In the genomic region with DNA sequence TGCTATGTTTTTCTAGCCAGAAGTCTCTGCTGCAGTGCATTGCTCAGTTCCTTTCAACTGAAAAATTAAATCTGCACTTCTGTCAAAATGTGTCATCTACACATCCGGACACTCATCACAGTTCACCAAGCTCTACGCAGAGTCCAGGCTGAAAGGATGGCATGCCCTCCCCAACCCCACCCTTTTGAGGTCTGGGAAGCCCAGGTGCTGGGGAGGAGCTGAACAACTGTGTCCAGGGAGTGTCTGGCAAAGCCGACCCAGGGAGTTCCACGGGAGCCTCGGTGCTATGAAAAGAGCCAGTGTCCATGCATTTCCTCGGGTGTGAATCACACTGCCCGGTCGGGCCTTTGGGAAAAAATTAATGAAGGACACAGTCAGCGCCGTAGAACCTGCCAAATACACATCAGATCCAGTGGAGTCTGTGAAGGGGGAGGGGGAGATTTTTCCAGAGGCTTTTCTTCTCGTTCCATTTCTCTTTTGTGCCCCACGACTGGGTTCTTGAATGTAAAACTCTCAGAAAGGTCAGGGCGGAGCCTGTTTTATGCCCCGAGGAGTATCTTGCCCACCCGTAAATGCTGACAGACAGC, we compare ENCODE assay signal across 8 cellular contexts. TPM values are rescaled to one million over a fixed set of nuclear protein-coding genes. Genes with fewer than 3 reads are reported as not detected.
DNase-seq lines count a peak whose midpoint lies in the region; ATAC-seq and TF ChIP-seq lines count a peak whose summit lies in the region.

No MANE protein-coding gene starts in this region.

- peak; percentile 14 for ATAC-seq in Panc1
- ATAC-seq in GM18870 (IDR thresholded peaks at IDR 0.05; ENCODE audit: unreplicated experiment), result no peak

- intact Hi-C loops in Panc1 (cut with micrococcal nuclease; ENCODE audit: unreplicated experiment), result loop anchor here (10.0 kb wide), 1 partner anchor 168 kb away; no protein-coding TSS in a partner anchor
- intact Hi-C loops in left ventricle myocardium inferior (cut with micrococcal nuclease), result no loop called here

- no peak for TF ChIP-seq CTCF in Panc1 (IDR thresholded peaks at IDR 0.05)
- TF ChIP-seq CTCF in left ventricle myocardium inferior (IDR thresholded peaks at IDR 0.05; ENCODE audit: borderline replicate concordance), result no peak

- POLR2A ChIA-PET in Panc1 (lab: Charles Lee), result no interaction called here

- peak overlapping the region; percentile 97 for H3K4me3 ChIP-seq in GM23248
- peak overlapping the region; percentile 65 to 90 for H3K4me3 ChIP-seq in Panc1 (ENCODE audit: low read depth in 2 of 2, low read length in 2 of 2)
- H3K4me3 ChIP-seq in left ventricle myocardium inferior, result peak overlapping the region; percentile 84

- H3K4me1 ChIP-seq in GM23248 (ENCODE audit: insufficient read depth) (peaks cover 8% of the 10 kb centered on the region; the same call in 1 of the 2 replicates), Panc1 (ENCODE audit: control insufficient read depth, insufficient read depth, low read length) (peaks cover 16% of the 10 kb centered on the region), left ventricle myocardium inferior (peaks cover 17% of the 10 kb centered on the region)

- no peaks in the 10 kb centered on the region for H4K20me1 ChIP-seq in GM23248 (ENCODE audit: insufficient read depth)

- H3K4me2 ChIP-seq in GM23248 (ENCODE audit: unreplicated experiment), result peak overlapping the region; percentile 92

- H3K9me3 ChIP-seq in GM23248 (ENCODE audit: low read depth) (no peaks in the 10 kb centered on the region), Panc1 (ENCODE audit: control insufficient read depth, insufficient read depth, low read depth, low read length) (no peaks in the 10 kb centered on the region), left ventricle myocardium inferior (replicated peaks) (no peaks in the 10 kb centered on the region)

- H3K27me3 ChIP-seq in GM23248 (replicated peaks; ENCODE audit: insufficient read depth), result peaks cover 23% of the 10 kb centered on the region
- H3K27me3 ChIP-seq in Panc1 (ENCODE audit: control insufficient read depth, insufficient read depth, low read length), result peaks cover 31% of the 10 kb centered on the region
- H3K27me3 ChIP-seq in left ventricle myocardium inferior (ENCODE audit: low read depth), result peaks cover 40% of the 10 kb centered on the region

- 2 to 3% methylated on average over 15 of the region's 15 CpGs for WGBS in GM23248 (ENCODE audit: low coverage in 1 of 2, low lambda C conversion rate in 2 of 2, missing lambda C conversion rate in 2 of 2), 2 experiments

- peak overlapping the region; percentile 45; the same call in 1 of the 2 replicates for H3K27ac ChIP-seq in GM23248
- H3K27ac ChIP-seq in Panc1 (ENCODE audit: low read length), result peak overlapping the region; percentile 77
- H3K27ac ChIP-seq in left ventricle myocardium inferior (replicated peaks), result peak overlapping the region; percentile 74

- no TSS peak for BruUV-seq in Panc1 (replicated peaks; lab: Mats Ljungman, UMichigan)

- no peaks in the 10 kb centered on the region for H3K36me3 ChIP-seq in GM23248 (ENCODE audit: low read depth)
- H3K36me3 ChIP-seq in Panc1 (ENCODE audit: control insufficient read depth, insufficient read depth, low read length), result no peaks in the 10 kb centered on the region; the same call in 1 of the 2 replicates
- H3K36me3 ChIP-seq in left ventricle myocardium inferior, result no peaks in the 10 kb centered on the region

- DNase-seq in AG08396 (ENCODE audit: low spot score) (peak; percentile 37), GM23248 (peak; percentile 81), Panc1 (ENCODE audit: low read depth, low spot score) (no peak), amygdala (lab: John Stamatoyannopoulos, UW) (peak in 32 of 56 donors; percentile 3 to 66 (median 32)), left ventricle myocardium inferior (no peak), pons (ENCODE audit: low spot score) (peak; percentile 34), GDM1 (lab: John Stamatoyannopoulos, UW) (no peak)

- peaks cover 34% of the 10 kb centered on the region for H3K79me2 ChIP-seq in GM23248 (ENCODE audit: insufficient read depth)

- H3K9me2 ChIP-seq in GM23248 (ENCODE audit: insufficient read depth), result no peaks in the 10 kb centered on the region

- peaks cover 18% of the 10 kb centered on the region; the same call in 1 of the 2 replicates for H3F3A ChIP-seq in GM23248 (ENCODE audit: insufficient read depth)

- in situ Hi-C loops in GM23248 (cut with MboI), result no loop called here
- in situ Hi-C loops in Panc1 (cut with HindIII; ENCODE audit: low pct_unique_long_range_greater_than_20kb, low sequenced_read_pairs), result no loop called here

- CTCF ChIA-PET in Panc1 (lab: Charles Lee), result no interaction called here

- peak overlapping the region; percentile 100 for H2AFZ ChIP-seq in GM23248

- H3K9ac ChIP-seq in GM23248, result peak overlapping the region; percentile 81

RNA-seq across cellular contexts. Expression of a gene that starts 0.7 kb away (rescaled TPM):
- total RNA-seq in GM23248 (2014; rRNA removed; shearing (Covaris generic)), result 16.9 and 17.4 TPM in 2 replicates
- 8.1 and 8.3 TPM in 2 replicates for polyA plus RNA-seq in GM23248 (2016; fragmentation: Nextera tagmentation; extraction: Ambion mirVana)
- total RNA-seq in Panc1 (2021; ENCODE audit: unreplicated experiment), result 48.2 TPM
- 14.5 TPM for polyA plus RNA-seq in Panc1 (2012; ENCODE audit: insufficient read length)
- 7.1 TPM for total RNA-seq in left ventricle myocardium inferior

Comparison
In these comparisons a context has a peak if more than half of its experiments do, and no peak if none do; other contexts are left out.
1. DNase-seq: peak in AG08396 (single experiment), GM23248 (single experiment), amygdala (32 of 56) and pons (single experiment); none in Panc1 (single experiment), left ventricle myocardium inferior (single experiment) and GDM1 (single experiment).
2. Peak in every context shown above with its lines, with median percentiles within 50 percentile points of each other: H3K27ac ChIP-seq and H3K4me3 ChIP-seq.